ENCODE assay signal across 1 cellular context in the genomic region with DNA sequence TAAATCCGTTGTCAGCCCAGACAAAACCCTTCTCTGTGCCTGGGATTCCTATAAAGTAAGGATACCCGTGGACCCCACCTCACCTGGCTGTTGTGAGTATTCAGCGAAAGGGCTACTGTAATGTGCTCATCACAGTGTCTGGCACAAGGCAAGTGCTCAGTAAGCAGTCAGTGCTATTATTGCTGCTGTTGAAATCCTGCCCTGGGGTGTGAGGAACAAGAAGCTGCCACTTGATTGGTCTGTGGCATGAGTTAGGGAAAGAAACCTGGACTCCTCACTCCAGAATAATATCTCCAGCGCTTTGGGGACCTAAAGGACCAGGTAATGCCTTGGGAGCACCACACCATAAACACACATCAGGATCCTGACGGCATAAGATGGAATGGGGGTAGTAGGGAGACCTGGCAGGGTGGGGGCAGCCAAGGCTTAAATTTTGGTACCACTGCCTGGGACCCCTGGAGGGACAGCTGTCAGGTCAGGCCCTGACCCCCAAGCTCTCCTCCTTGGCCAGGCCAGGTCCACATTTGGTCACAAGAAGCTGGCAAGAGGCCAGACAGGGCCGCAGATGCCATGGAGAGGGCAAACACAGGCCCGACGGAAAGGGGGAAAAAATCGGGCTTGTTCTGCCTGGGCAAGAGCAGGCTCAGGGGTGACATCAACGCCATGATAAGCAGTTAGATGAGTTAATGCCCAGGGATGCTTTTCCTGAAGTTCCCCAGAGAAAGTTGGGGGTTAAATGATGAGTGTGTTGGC.
TF ChIP-seq lines count a peak whose summit lies in the region.

No MANE protein-coding gene starts in this region.

TF ChIP-seq in IMR-90, 13 proteins besides CTCF, POLR2A, EP300 and RAD21:
- TF ChIP-seq MAZ (IDR thresholded peaks at IDR 0.05; ENCODE audit: borderline replicate concordance, low read depth, low read length): no peak
- TF ChIP-seq, protein P1, sequence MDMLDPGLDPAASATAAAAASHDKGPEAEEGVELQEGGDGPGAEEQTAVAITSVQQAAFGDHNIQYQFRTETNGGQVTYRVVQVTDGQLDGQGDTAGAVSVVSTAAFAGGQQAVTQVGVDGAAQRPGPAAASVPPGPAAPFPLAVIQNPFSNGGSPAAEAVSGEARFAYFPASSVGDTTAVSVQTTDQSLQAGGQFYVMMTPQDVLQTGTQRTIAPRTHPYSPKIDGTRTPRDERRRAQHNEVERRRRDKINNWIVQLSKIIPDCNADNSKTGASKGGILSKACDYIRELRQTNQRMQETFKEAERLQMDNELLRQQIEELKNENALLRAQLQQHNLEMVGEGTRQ (IDR thresholded peaks at IDR 0.05; ENCODE audit: low read depth, low read length): no peak
- no peak for TF ChIP-seq CHD1 (IDR thresholded peaks at IDR 0.05; ENCODE audit: low read depth, low read length)
- no peak for TF ChIP-seq SMC3 (IDR thresholded peaks at IDR 0.05; ENCODE audit: low read depth, low read length)
- no peak for TF ChIP-seq MAFK (IDR thresholded peaks at IDR 0.05; ENCODE audit: low read depth, low read length)
- TF ChIP-seq RCOR1 (IDR thresholded peaks at IDR 0.05; ENCODE audit: insufficient replicate concordance, low read length): no peak
- TF ChIP-seq, protein P2, sequence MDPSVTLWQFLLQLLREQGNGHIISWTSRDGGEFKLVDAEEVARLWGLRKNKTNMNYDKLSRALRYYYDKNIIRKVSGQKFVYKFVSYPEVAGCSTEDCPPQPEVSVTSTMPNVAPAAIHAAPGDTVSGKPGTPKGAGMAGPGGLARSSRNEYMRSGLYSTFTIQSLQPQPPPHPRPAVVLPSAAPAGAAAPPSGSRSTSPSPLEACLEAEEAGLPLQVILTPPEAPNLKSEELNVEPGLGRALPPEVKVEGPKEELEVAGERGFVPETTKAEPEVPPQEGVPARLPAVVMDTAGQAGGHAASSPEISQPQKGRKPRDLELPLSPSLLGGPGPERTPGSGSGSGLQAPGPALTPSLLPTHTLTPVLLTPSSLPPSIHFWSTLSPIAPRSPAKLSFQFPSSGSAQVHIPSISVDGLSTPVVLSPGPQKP (IDR thresholded peaks at IDR 0.05; ENCODE audit: borderline replicate concordance, low read depth, low read length): no peak
- TF ChIP-seq CEBPB (IDR thresholded peaks at IDR 0.05; ENCODE audit: low read depth, low read length): no peak
- no peak for TF ChIP-seq BHLHE40 (IDR thresholded peaks at IDR 0.05; ENCODE audit: low read depth, low read length)
- no peak for TF ChIP-seq NFE2L2 (IDR thresholded peaks at IDR 0.05; ENCODE audit: low read depth, low read length)
- TF ChIP-seq MXI1 (IDR thresholded peaks at IDR 0.05; ENCODE audit: borderline replicate concordance, low read depth, low read length): no peak
